Comparison of ENCODE assay signal across 11 cellular contexts in genomic region chr11:60498853-60499252, GRCh38. TPM values are rescaled to one million over a fixed set of nuclear protein-coding genes. Genes with fewer than 3 reads are reported as not detected.
DNase-seq lines count a peak whose midpoint lies in the region; ATAC-seq and TF ChIP-seq lines count a peak whose summit lies in the region.
"Had no signal": no experiment of that assay in that cellular context is flagged by ENCODE, and none has a peak within 500 bp of the region (broad histone marks: within the 10 kb centered on the region; RNA-seq: fewer than 3 reads in every experiment).

No MANE protein-coding gene starts in this region.

- H3K9ac ChIP-seq in smooth muscle cell (ENCODE audit: low read depth), result no peak overlapping the region

- no peak overlapping the region for H2AFZ ChIP-seq in smooth muscle cell (ENCODE audit: low read depth)

- POLR2A ChIA-PET in A673 (lab: Charles Lee; ENCODE audit: low non-redundant PET), result no interaction called here

- no peaks in the 10 kb centered on the region for H3K79me2 ChIP-seq in smooth muscle cell (ENCODE audit: low read depth)

- no peaks in the 10 kb centered on the region for H3K36me3 ChIP-seq in MG63
- H3K36me3 ChIP-seq in A673 (ENCODE audit: insufficient read depth, low read length, poor library complexity, severe bottlenecking), result no peaks in the 10 kb centered on the region
- H3K36me3 ChIP-seq in sigmoid colon, result no peaks in the 10 kb centered on the region
- H3K36me3 ChIP-seq in smooth muscle cell (ENCODE audit: low read depth), result no peaks in the 10 kb centered on the region

- H3K27me3 ChIP-seq in MG63, result no peaks in the 10 kb centered on the region
- H3K27me3 ChIP-seq in A673 (replicated peaks; ENCODE audit: insufficient read depth, low read depth, low read length, poor library complexity), result peaks cover 12% of the 10 kb centered on the region
- H3K27me3 ChIP-seq in sigmoid colon, result no peaks in the 10 kb centered on the region
- H3K27me3 ChIP-seq in smooth muscle cell (ENCODE audit: low read depth), result no peaks in the 10 kb centered on the region

- DNase-seq in MG63 (peak; percentile 82), medulla oblongata (ENCODE audit: extremely low spot score) (peak; percentile 38), islet precursor cell (no peak), A673 (ENCODE audit: low spot score) (no peak), sigmoid colon (no peak), smooth muscle cell (lab: John Stamatoyannopoulos, UW; ENCODE audit: unreplicated experiment) (no peak)
- DNase-seq: activated naive CD8-positive, alpha-beta T cell treated with anti-CD3 and anti-CD28 coated beads, Interleukin-2, amount 10 ng/mL, durations not matched to agents 7 days and 5 days; NCI-H446 had no signal

- H3K27ac ChIP-seq in A673 (ENCODE audit: low read depth, low read length, poor library complexity, severe bottlenecking), result no peak overlapping the region
- H3K27ac ChIP-seq in sigmoid colon, result no peak overlapping the region
- H3K27ac ChIP-seq in smooth muscle cell (ENCODE audit: low read depth), result no peak overlapping the region

- CTCF ChIA-PET in A673 (lab: Charles Lee), result no interaction called here

- H3K4me3 ChIP-seq in MG63 (no peak overlapping the region), A673 (ENCODE audit: low read depth, low read length, poor library complexity, severe bottlenecking) (no peak overlapping the region), sigmoid colon (no peak overlapping the region), smooth muscle cell (no peak overlapping the region)

- H3K9me3 ChIP-seq in MG63, result no peaks in the 10 kb centered on the region
- H3K9me3 ChIP-seq in A673 (ENCODE audit: low read depth, low read length, poor library complexity, severe bottlenecking), result no peaks in the 10 kb centered on the region
- H3K9me3 ChIP-seq in sigmoid colon, result no peaks in the 10 kb centered on the region
- no peaks in the 10 kb centered on the region for H3K9me3 ChIP-seq in smooth muscle cell (replicated peaks; ENCODE audit: low read depth)

- TF ChIP-seq POLR2A in sigmoid colon (IDR thresholded peaks at IDR 0.05), result no peak

- ATAC-seq in GM18502 (IDR thresholded peaks at IDR 0.05; ENCODE audit: poor library complexity, unreplicated experiment), result peak; percentile 87
- peak; percentile 81 for ATAC-seq in GM21619 (IDR thresholded peaks at IDR 0.05; ENCODE audit: unreplicated experiment)

- no peaks in the 10 kb centered on the region for H3F3A ChIP-seq in smooth muscle cell (ENCODE audit: low read depth)

- TF ChIP-seq EP300 in sigmoid colon (IDR thresholded peaks at IDR 0.05), result no peak

- WGBS in sigmoid colon, 2 donors, result 9 to 36% methylated on average over 4 of the region's 4 CpGs
- WGBS in smooth muscle cell (ENCODE audit: low lambda C conversion rate), result 75% methylated on average over 4 of the region's 4 CpGs

- no peaks in the 10 kb centered on the region for H3K4me1 ChIP-seq in A673 (ENCODE audit: insufficient read depth, low read length, poor library complexity, severe bottlenecking)
- no peaks in the 10 kb centered on the region for H3K4me1 ChIP-seq in sigmoid colon
- no peaks in the 10 kb centered on the region for H3K4me1 ChIP-seq in smooth muscle cell (ENCODE audit: low read depth)

- no peak overlapping the region for H3K4me2 ChIP-seq in smooth muscle cell

- no TSS peak for BruUV-seq in A673 (replicated peaks; lab: Mats Ljungman, UMichigan)

- TF ChIP-seq CTCF in A673 (conservative IDR thresholded peaks at IDR 0.05; ENCODE audit: low read depth, low read length) (no peak), sigmoid colon (IDR thresholded peaks at IDR 0.05) (no peak), smooth muscle cell (IDR thresholded peaks at IDR 0.05; ENCODE audit: borderline replicate concordance, insufficient read depth, poor library complexity, severe bottlenecking) (no peak)

- intact Hi-C loops in A673 (cut with micrococcal nuclease; ENCODE audit: unreplicated experiment), result no loop called here
- intact Hi-C loops in sigmoid colon (cut with DNase I), result no loop called here

- H4K20me1 ChIP-seq in smooth muscle cell (ENCODE audit: low read depth), result no peaks in the 10 kb centered on the region

RNA-seq across cellular contexts. Expression of gene MS4A12, which starts 6.3 kb away (rescaled TPM):
- total RNA-seq in MG63 (2014; rRNA removed; shearing (Covaris generic); ENCODE audit: low replicate concordance), result not detected in 2 replicates
- not detected in 2 replicates for total RNA-seq in A673 (2021)
- under 1 TPM in 1 of 4 donors, not detected in 3; 0.41 TPM for total RNA-seq in sigmoid colon
- 100 to 1,000 TPM; 356 to 427 (median 402) TPM for polyA plus RNA-seq in sigmoid colon
- total RNA-seq in smooth muscle cell, result not detected in 2 replicates
- not detected in 2 replicates for polyA plus RNA-seq in smooth muscle cell
- total RNA-seq: activated naive CD8-positive, alpha-beta T cell treated with anti-CD3 and anti-CD28 coated beads, Interleukin-2, amount 10 ng/mL, durations not matched to agents 7 days and 5 days had no signal
- polyA plus RNA-seq: keratinocyte had no signal

RNA-seq across cellular contexts. Expression of gene MS4A13, which starts 16.3 kb away (rescaled TPM):
- not detected in 2 replicates for total RNA-seq in MG63 (2014; rRNA removed; shearing (Covaris generic); ENCODE audit: low replicate concordance)
- total RNA-seq in A673 (2021) (not detected in 2 replicates), sigmoid colon (not detected), smooth muscle cell (not detected in 2 replicates)
- polyA plus RNA-seq in sigmoid colon (not detected), smooth muscle cell (not detected in 2 replicates)
- total RNA-seq: activated naive CD8-positive, alpha-beta T cell treated with anti-CD3 and anti-CD28 coated beads, Interleukin-2, amount 10 ng/mL, durations not matched to agents 7 days and 5 days had no signal
- polyA plus RNA-seq: keratinocyte had no signal

RNA-seq across cellular contexts. Expression of gene MS4A1, which starts 43.2 kb away (rescaled TPM):
- not detected in 2 replicates for total RNA-seq in MG63 (2014; rRNA removed; shearing (Covaris generic); ENCODE audit: low replicate concordance)
- total RNA-seq in A673 (2021) (not detected in 2 replicates), sigmoid colon (not detected), smooth muscle cell (not detected in 2 replicates)
- polyA plus RNA-seq in sigmoid colon (100 to 1,000 TPM in 1 of 3 donors, 1 to 10 TPM in 1, under 1 TPM in 1; 0.69 to 109 (median 1.8) TPM), smooth muscle cell (not detected in 2 replicates)

Comparison
In these comparisons a context has a peak if more than half of its experiments do, and no peak if none do; other contexts are left out.
1. DNase-seq: peak in MG63 (single experiment) and medulla oblongata (single experiment); none in islet precursor cell (single experiment), A673 (single experiment), sigmoid colon (single experiment) and smooth muscle cell (single experiment).